Comparison of ENCODE assay signal across 21 cellular contexts in genomic region chr11:78922886-78923625, GRCh38.
"Had no signal": no experiment of that assay in that cellular context is flagged by ENCODE, and none has a peak within 500 bp of the region (broad histone marks: within the 10 kb centered on the region; RNA-seq: fewer than 3 reads in every experiment).

No MANE protein-coding gene starts in this region.

- H3K4me3 ChIP-seq: body of pancreas, cardiac muscle cell, prostate gland, thoracic aorta, upper lobe of left lung had no signal

- ATAC-seq: activated CD4-positive, CD25-positive, alpha-beta regulatory T cell treated with anti-CD3 and anti-CD28 coated beads, Interleukin-2, amount 50 U/mL, for 24 hours; activated naive CD8-positive, alpha-beta T cell treated with anti-CD3 and anti-CD28 coated beads, Interleukin-2, amount 50 U/mL, for 24 hours; body of pancreas; left lobe of liver; naive thymus-derived CD8-positive, alpha-beta T cell; stimulated activated naive B cell treated with anti-CD40 and anti-IgM and Interleukin-4, amounts not matched to agents 10 μg/mL and 1 μg/mL and 100 μg/mL, for 72 hours had no signal

- H3K4me1 ChIP-seq: body of pancreas, prostate gland, upper lobe of left lung had no signal

- H3K36me3 ChIP-seq: cardiac muscle cell, prostate gland, thoracic aorta, upper lobe of left lung had no signal

- DNase-seq: activated CD4-positive, alpha-beta memory T cell treated with anti-CD3 and anti-CD28 coated beads, Interleukin-2, amount 10 ng/mL, durations not matched to agents 7 days and 5 days; activated CD4-positive, alpha-beta T cell treated with anti-CD3 and anti-CD28 coated beads, Interleukin-2, amount 10 ng/mL, durations not matched to agents 24 days and 14 days; activated effector memory CD4-positive, alpha-beta T cell treated with anti-CD3 and anti-CD28 coated beads, Interleukin-2, amount 50 U/mL, for 16 hours; activated naive CD4-positive, alpha-beta T cell treated with anti-CD3 and anti-CD28 coated beads, Interleukin-2, amount 10 ng/mL, durations not matched to agents 7 days and 5 days; activated naive CD8-positive, alpha-beta T cell treated with anti-CD3 and anti-CD28 coated beads, Interleukin-2, amount 50 U/mL, for 24 hours; body of pancreas; cortex of kidney; endodermal cell; naive thymus-derived CD8-positive, alpha-beta T cell; stimulated activated CD4-positive, alpha-beta T cell treated with anti-CD3 and anti-CD28 coated beads, Interleukin-2, amount 100 ng/mL, for 48 hours; stimulated activated CD8-positive, alpha-beta memory T cell treated with anti-CD3 and anti-CD28 coated beads, Interleukin-4, amount 100 ng/mL, for 48 hours; stimulated activated naive B cell treated with anti-CD40 and anti-IgM and Interleukin-4, amounts not matched to agents 10 μg/mL and 1 μg/mL and 100 μg/mL, for 72 hours; T-helper 2 cell; upper lobe of left lung had no signal

- H3K27me3 ChIP-seq: body of pancreas, cardiac muscle cell, upper lobe of left lung had no signal

- H3K27ac ChIP-seq: body of pancreas, cardiac muscle cell, epithelial cell of prostate, prostate gland, thoracic aorta, upper lobe of left lung, VCaP had no signal

- H3K9me3 ChIP-seq: body of pancreas, prostate gland, thoracic aorta, upper lobe of left lung had no signal
